21 cellular contexts compared by ENCODE assay signal in the genomic region with DNA sequence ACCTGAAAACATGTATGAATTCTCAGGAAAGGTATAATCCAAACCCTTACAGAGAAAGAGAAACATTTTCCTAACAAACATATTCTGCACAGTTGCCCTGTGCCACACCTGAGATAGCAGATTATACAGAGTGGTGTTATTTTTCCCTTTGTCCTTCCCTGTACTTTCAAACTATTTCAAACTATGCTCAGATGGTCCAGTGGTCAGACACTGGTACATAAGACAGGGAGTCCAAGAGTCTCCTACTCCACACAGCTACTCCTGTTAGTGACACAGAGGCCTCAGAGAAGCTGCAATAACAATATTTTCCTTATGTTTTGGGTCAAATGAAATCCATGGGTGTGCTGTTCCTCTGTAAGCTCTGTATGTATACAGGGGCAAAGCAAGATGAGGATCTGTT. TPM values are rescaled to one million over a fixed set of nuclear protein-coding genes. Genes with fewer than 3 reads are reported as not detected.
DNase-seq lines count a peak whose midpoint lies in the region; ATAC-seq, FAIRE-seq and TF ChIP-seq lines count a peak whose summit lies in the region.
"Had no signal": no experiment of that assay in that cellular context is flagged by ENCODE, and none has a peak within 500 bp of the region (broad histone marks: within the 10 kb centered on the region; RNA-seq: fewer than 3 reads in every experiment).

No MANE protein-coding gene starts in this region.

- CTCF ChIA-PET in HepG2 (lab: Yijun Ruan, JAX; ENCODE audit: low intra/inter-chr PET ratio, low total read pairs) = no interaction called here

- H4K20me1 ChIP-seq in HepG2 (ENCODE audit: insufficient read depth, low read length) = no peaks in the 10 kb centered on the region

- no peak for TF ChIP-seq CTCF in HepG2 (CRISPR knock-in tag; IDR thresholded peaks at IDR 0.05)
- TF ChIP-seq CTCF in right lobe of liver (IDR thresholded peaks at IDR 0.05) = no peak
- TF ChIP-seq CTCF in kidney (IDR thresholded peaks at IDR 0.05; ENCODE audit: borderline replicate concordance, extremely low read depth, insufficient read depth) = no peak
- no peak for TF ChIP-seq CTCF in mucosa of descending colon (IDR thresholded peaks at IDR 0.05)
- TF ChIP-seq CTCF in left lung (IDR thresholded peaks at IDR 0.05) = no peak
- TF ChIP-seq CTCF in foreskin keratinocyte (conservative IDR thresholded peaks at IDR 0.05) = no peak

- DNase-seq in HepG2 (ENCODE audit: low spot score) (no peak), right lobe of liver (no peak), kidney (no peak), mucosa of descending colon (no peak), NCI-H748 (lab: John Stamatoyannopoulos, UW; ENCODE audit: unreplicated experiment) (no peak), left lung (no peak), NCI-H1092 (lab: John Stamatoyannopoulos, UW) (no peak), foreskin keratinocyte (no peak)
- DNase-seq: 8988T; C1 segment of cervical spinal cord; Caco-2; CD4-positive, CD25-positive, alpha-beta regulatory T cell; CD8-positive, alpha-beta T cell; DMS153; DND-41; GOT3; HFFc6 had no signal

- H3K79me2 ChIP-seq in HepG2 (ENCODE audit: insufficient read depth, low read length) = no peaks in the 10 kb centered on the region

- H3K36me3 ChIP-seq in HepG2 (replicated peaks in 1 of 2; ENCODE audit: control insufficient read depth in 1 of 2, insufficient read depth in 2 of 2, low read length in 2 of 2) (no peaks in the 10 kb centered on the region), right lobe of liver (no peaks in the 10 kb centered on the region), kidney (ENCODE audit: control insufficient read depth in 1 of 2, insufficient read depth in 2 of 2, low read length in 2 of 2) (no peaks in the 10 kb centered on the region), mucosa of descending colon (ENCODE audit: low read depth) (no peaks in the 10 kb centered on the region), left lung (peaks cover 0 to 40% of the 10 kb centered on the region in 2 donors)
- H3K36me3 ChIP-seq: HAP-1 had no signal

- POLR2A ChIA-PET in HepG2 (lab: Yijun Ruan, JAX) = interaction anchor here (0.9 kb wide), 1 partner anchor 46 kb away, joined by 3 read pairs; no protein-coding TSS in a partner anchor

- TF ChIP-seq RAD21 in HepG2 (CRISPR knock-in tag; IDR thresholded peaks at IDR 0.05) = no peak

- H3K27ac ChIP-seq in HepG2 (ENCODE audit: extremely low read length, insufficient read depth, low read length) = no peak overlapping the region
- H3K27ac ChIP-seq in right lobe of liver = no peak overlapping the region
- peak overlapping the region; percentile 22 to 81 for H3K27ac ChIP-seq in kidney (ENCODE audit: low read depth in 2 of 2, low read length in 2 of 2)
- H3K27ac ChIP-seq in left lung = no peak overlapping the region
- H3K27ac ChIP-seq in foreskin keratinocyte = no peak overlapping the region

- H3K9me3 ChIP-seq in HepG2 (ENCODE audit: low read length) (no peaks in the 10 kb centered on the region), right lobe of liver (no peaks in the 10 kb centered on the region), kidney (ENCODE audit: control insufficient read depth in 1 of 2, low read length in 2 of 2) (no peaks in the 10 kb centered on the region), mucosa of descending colon (no peaks in the 10 kb centered on the region), left lung (no peaks in the 10 kb centered on the region)
- H3K9me3 ChIP-seq: Caco-2, HAP-1 had no signal

- TF ChIP-seq POLR2A in HepG2 (IDR thresholded peaks at IDR 0.05; ENCODE audit: insufficient read depth in 1 of 2, low read depth in 2 of 2, low read length in 2 of 2) (no peak), right lobe of liver (IDR thresholded peaks at IDR 0.05) (no peak)

- in situ Hi-C loops in HepG2 (cut with HindIII; ENCODE audit: extremely low pct_ligation_motif_present, low pct_unique_long_range_greater_than_20kb) = no loop called here

- H3K4me1 ChIP-seq in HepG2 (ENCODE audit: insufficient read depth, low read length) = peaks cover 28% of the 10 kb centered on the region
- peaks cover 0 to 7% (median 0%) of the 10 kb centered on the region in 4 donors for H3K4me1 ChIP-seq in right lobe of liver
- peaks cover 9 to 10% of the 10 kb centered on the region in 2 donors for H3K4me1 ChIP-seq in kidney (ENCODE audit: control insufficient read depth in 1 of 2, insufficient read depth in 1 of 2, low read depth in 1 of 2, low read length in 2 of 2)
- H3K4me1 ChIP-seq in mucosa of descending colon (ENCODE audit: low read depth) = no peaks in the 10 kb centered on the region
- H3K4me1 ChIP-seq in left lung = no peaks in the 10 kb centered on the region
- peaks cover 3% of the 10 kb centered on the region for H3K4me1 ChIP-seq in foreskin keratinocyte

- H3K27me3 ChIP-seq in HepG2 (ENCODE audit: control insufficient read depth in 1 of 2, insufficient read depth in 2 of 2, low read length in 2 of 2) = no peaks in the 10 kb centered on the region
- no peaks in the 10 kb centered on the region for H3K27me3 ChIP-seq in right lobe of liver
- H3K27me3 ChIP-seq in left lung = no peaks in the 10 kb centered on the region
- no peaks in the 10 kb centered on the region for H3K27me3 ChIP-seq in foreskin keratinocyte

- H3K9ac ChIP-seq in HepG2 (ENCODE audit: insufficient read depth, low read depth, low read length) = no peak overlapping the region
- no peak overlapping the region for H3K9ac ChIP-seq in kidney (ENCODE audit: low read length in 2 of 2)

- FAIRE-seq in HepG2 (lab: Jason Lieb, UNC) = no peak
- no peak for FAIRE-seq in kidney (lab: Jason Lieb, UNC)
- FAIRE-seq: G401.6, GM12892, H54 had no signal

- H2AFZ ChIP-seq in HepG2 (ENCODE audit: low read length) = no peak overlapping the region

- no peak overlapping the region for H3K4me3 ChIP-seq in HepG2 (replicated peaks in 1 of 3; ENCODE audit: insufficient read depth in 1 of 3, low read depth in 2 of 3, low read length in 3 of 3)
- H3K4me3 ChIP-seq in right lobe of liver = no peak overlapping the region
- H3K4me3 ChIP-seq in kidney (ENCODE audit: low read length in 2 of 2) = no peak overlapping the region
- no peak overlapping the region for H3K4me3 ChIP-seq in mucosa of descending colon
- H3K4me3 ChIP-seq in left lung = no peak overlapping the region
- H3K4me3 ChIP-seq: HAP-1 had no signal

- TF ChIP-seq EP300 in HepG2 (IDR thresholded peaks at IDR 0.05; ENCODE audit: low read depth in 2 of 2, low read length in 2 of 2) (no peak), HepG2 (CRISPR knock-in tag; IDR thresholded peaks at IDR 0.05; ENCODE audit: borderline replicate concordance) (no peak)

- no TSS peak for BruUV-seq in HepG2 (replicated peaks; lab: Mats Ljungman, UMichigan)

- intact Hi-C loops in HepG2 (cut with micrococcal nuclease; ENCODE audit: unreplicated experiment) = no loop called here
- intact Hi-C loops in right lobe of liver (cut with DNase I) = no loop called here
- intact Hi-C loops in kidney (cut with DNase I) = no loop called here
- intact Hi-C loops in mucosa of descending colon (cut with DNase I, micrococcal nuclease) = no loop called here
- intact Hi-C loops in left lung (cut with DNase I) = no loop called here

- ATAC-seq in HepG2 (peak; percentile 47; the same call in 2 of the 3 replicates), right lobe of liver (no peak), mucosa of descending colon (peak; percentile 56), left lung (no peak), foreskin keratinocyte (no peak)
- ATAC-seq: CD8-positive, alpha-beta T cell had no signal

- H3K4me2 ChIP-seq in HepG2 (ENCODE audit: low read depth, low read length) = peak overlapping the region; percentile 20; the same call in 1 of the 2 replicates

RNA-seq across cellular contexts. Expression of a gene that starts 30.0 kb away (rescaled TPM):
- 4.0 and 7.1 TPM in 2 replicates for total RNA-seq in HepG2 (2016; rRNA removed; fragmentation: Illumina TruSeq; extraction: Trizol)
- 1.7 and 1.8 TPM in 2 replicates for total RNA-seq in HepG2 (2016; cell fraction: cytosol; rRNA removed; fragmentation: Illumina TruSeq; extraction: Trizol; ENCODE audit: low read depth)
- total RNA-seq in HepG2 (2016; cell fraction: insoluble cytoplasmic fraction; rRNA removed; fragmentation: Illumina TruSeq; extraction: Trizol) = 2.8 and 7.3 TPM in 2 replicates
- total RNA-seq in HepG2 (2016; cell fraction: membrane; rRNA removed; fragmentation: Illumina TruSeq; extraction: Trizol) = 4.9 and 5.0 TPM in 2 replicates
- 9.2 and 10.1 TPM in 2 replicates for total RNA-seq in HepG2 (2016; cell fraction: nucleus; rRNA removed; fragmentation: Illumina TruSeq; extraction: Trizol)
- 15.1 and 17.1 TPM in 2 replicates for polyA plus RNA-seq in HepG2 (2011; rRNA removed)
- 9.8 and 10.8 TPM in 2 replicates for polyA plus RNA-seq in HepG2 (2011; cell fraction: cytosol; rRNA removed)
- 31.0 and 32.0 TPM in 2 replicates for polyA plus RNA-seq in HepG2 (2011; cell fraction: nucleus; rRNA removed)
- 4.3 and 4.5 TPM in 2 replicates for polyA plus RNA-seq in HepG2 (2012)
- 1.2 and 1.3 TPM in 2 replicates for polyA plus RNA-seq in HepG2 (2016; cell fraction: cytosol; fragmentation: Illumina TruSeq; extraction: Trizol; ENCODE audit: low read depth)
- polyA plus RNA-seq in HepG2 (2016; cell fraction: insoluble cytoplasmic fraction; fragmentation: Illumina TruSeq; extraction: Trizol; ENCODE audit: low read depth) = 3.2 and 3.9 TPM in 2 replicates
- 2.6 TPM in 2 replicates for polyA plus RNA-seq in HepG2 (2016; cell fraction: membrane; fragmentation: Illumina TruSeq; extraction: Trizol; ENCODE audit: low read depth)
- polyA plus RNA-seq in HepG2 (2016; cell fraction: nucleus; fragmentation: Illumina TruSeq; extraction: Trizol; ENCODE audit: insufficient read depth, low read depth) = 16.4 and 21.5 TPM in 2 replicates
- polyA minus RNA-seq in HepG2 (2011; rRNA and poly(A)+ RNA removed; ENCODE audit: low replicate concordance) = 40.2 and 159 TPM in 2 replicates
- polyA minus RNA-seq in HepG2 (2011; cell fraction: cytosol; rRNA and poly(A)+ RNA removed) = 4.4 and 5.1 TPM in 2 replicates
- polyA minus RNA-seq in HepG2 (2011; cell fraction: nucleus; rRNA and poly(A)+ RNA removed) = 10.6 and 10.7 TPM in 2 replicates
- total RNA-seq in right lobe of liver = 10 to 100 TPM in 1 of 6 experiments, 1 to 10 TPM in 5; 4.7 to 11.1 (median 6.5) TPM
- 28.3 TPM for total RNA-seq in kidney
- 36.3 TPM for polyA plus RNA-seq in kidney (ENCODE audit: insufficient read depth, low read depth, low replicate concordance)
- 10 to 100 TPM; 27.9 to 95.4 (median 29.4) TPM for total RNA-seq in mucosa of descending colon
- 10 to 100 TPM in 1 of 2 donors, 1 to 10 TPM in 1; 9.5 to 10.4 TPM for total RNA-seq in left lung
- 11.7 and 14.7 TPM in 2 replicates for total RNA-seq in foreskin keratinocyte
- polyA plus RNA-seq in foreskin keratinocyte = 5.6 and 7.1 TPM in 2 replicates

RNA-seq across cellular contexts. Expression of a gene that starts 45.3 kb away (rescaled TPM):
- 0.62 and 0.83 TPM in 2 replicates for total RNA-seq in HepG2 (2016; rRNA removed; fragmentation: Illumina TruSeq; extraction: Trizol)
- 0.20 and 0.26 TPM in 2 replicates for total RNA-seq in HepG2 (2016; cell fraction: cytosol; rRNA removed; fragmentation: Illumina TruSeq; extraction: Trizol; ENCODE audit: low read depth)
- 0.34 and 0.93 TPM in 2 replicates for total RNA-seq in HepG2 (2016; cell fraction: insoluble cytoplasmic fraction; rRNA removed; fragmentation: Illumina TruSeq; extraction: Trizol)
- 0.59 and 0.99 TPM in 2 replicates for total RNA-seq in HepG2 (2016; cell fraction: membrane; rRNA removed; fragmentation: Illumina TruSeq; extraction: Trizol)
- total RNA-seq in HepG2 (2016; cell fraction: nucleus; rRNA removed; fragmentation: Illumina TruSeq; extraction: Trizol) = 0.99 and 1.1 TPM in 2 replicates
- polyA plus RNA-seq in HepG2 (2011; rRNA removed) = 0.33 and 0.56 TPM in 2 replicates
- 0.31 and 0.35 TPM in 2 replicates for polyA plus RNA-seq in HepG2 (2011; cell fraction: cytosol; rRNA removed)
- polyA plus RNA-seq in HepG2 (2011; cell fraction: nucleus; rRNA removed) = 0.64 and 0.88 TPM in 2 replicates
- 0.19 and 0.25 TPM in 2 replicates for polyA plus RNA-seq in HepG2 (2012)
- polyA plus RNA-seq in HepG2 (2016; cell fraction: cytosol; fragmentation: Illumina TruSeq; extraction: Trizol; ENCODE audit: low read depth) = 0.12 and 0.36 TPM in 2 replicates
- polyA plus RNA-seq in HepG2 (2016; cell fraction: insoluble cytoplasmic fraction; fragmentation: Illumina TruSeq; extraction: Trizol; ENCODE audit: low read depth) = 0.29 and 0.41 TPM in 2 replicates
- 0.29 and 0.35 TPM in 2 replicates for polyA plus RNA-seq in HepG2 (2016; cell fraction: membrane; fragmentation: Illumina TruSeq; extraction: Trizol; ENCODE audit: low read depth)
- polyA plus RNA-seq in HepG2 (2016; cell fraction: nucleus; fragmentation: Illumina TruSeq; extraction: Trizol; ENCODE audit: insufficient read depth, low read depth) = 1.0 and 1.9 TPM in 2 replicates
- polyA minus RNA-seq in HepG2 (2011; rRNA and poly(A)+ RNA removed; ENCODE audit: low replicate concordance) = 0.94 and 9.4 TPM in 2 replicates
- 0.79 TPM in 1 of 2 replicates, not detected in the other for polyA minus RNA-seq in HepG2 (2011; cell fraction: cytosol; rRNA and poly(A)+ RNA removed)
- polyA minus RNA-seq in HepG2 (2011; cell fraction: nucleus; rRNA and poly(A)+ RNA removed) = 1.5 and 1.8 TPM in 2 replicates
- under 1 TPM; 0.31 to 0.59 (median 0.36) TPM for total RNA-seq in right lobe of liver
- total RNA-seq in kidney = 2.4 TPM
- 7.6 TPM for polyA plus RNA-seq in kidney (ENCODE audit: insufficient read depth, low read depth, low replicate concordance)
- total RNA-seq in mucosa of descending colon = 10 to 100 TPM in 1 of 3 donors, 1 to 10 TPM in 2; 2.7 to 13.4 (median 3.6) TPM
- total RNA-seq in left lung = 10 to 100 TPM in 1 of 2 donors, 1 to 10 TPM in 1; 1.0 to 10.3 TPM
- 1.4 and 1.7 TPM in 2 replicates for total RNA-seq in foreskin keratinocyte
- polyA plus RNA-seq in foreskin keratinocyte = 0.87 and 1.4 TPM in 2 replicates
- total RNA-seq: CD4-positive, CD25-positive, alpha-beta regulatory T cell had no signal
- polyA plus RNA-seq: CD4-positive, CD25-positive, alpha-beta regulatory T cell had no signal

Comparison
In these comparisons a context has a peak if more than half of its experiments do, and no peak if none do; other contexts are left out.
1. ATAC-seq: peak in HepG2 (single experiment) and mucosa of descending colon (single experiment); none in right lobe of liver (0 of 4), left lung (single experiment) and foreskin keratinocyte (single experiment).
2. H3K27ac ChIP-seq: peak in kidney (2 of 2); none in HepG2 (single experiment), right lobe of liver (0 of 3), left lung (0 of 2) and foreskin keratinocyte (single experiment).